Comparison of ENCODE assay signal across 8 cellular contexts in the genomic region with DNA sequence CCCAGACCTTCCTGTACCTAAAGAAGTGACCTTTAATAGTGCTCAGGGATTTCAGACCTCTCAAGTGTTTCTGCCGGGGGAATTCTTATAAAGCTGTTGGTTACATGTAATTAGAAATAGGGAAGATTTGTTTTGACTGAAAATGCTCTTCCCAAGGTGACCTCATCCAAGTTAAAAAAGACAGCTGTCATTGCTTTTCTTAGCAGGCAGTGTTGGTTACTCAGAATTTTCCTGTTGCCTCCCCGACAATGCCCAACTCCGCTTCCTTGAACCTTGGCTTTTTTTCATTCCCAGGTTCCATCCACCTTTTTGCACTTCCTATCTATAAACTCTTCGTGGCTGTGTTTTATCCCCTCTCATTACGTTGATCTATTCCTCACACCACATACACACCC. TPM values are rescaled to one million over a fixed set of nuclear protein-coding genes. Genes with fewer than 3 reads are reported as not detected.
DNase-seq lines count a peak whose midpoint lies in the region; ATAC-seq and TF ChIP-seq lines count a peak whose summit lies in the region.

No MANE protein-coding gene starts in this region.

- no peaks in the 10 kb centered on the region for H4K20me1 ChIP-seq in GM23338 (replicated peaks; ENCODE audit: insufficient read depth)

- H3K27me3 ChIP-seq in GM23338 (ENCODE audit: insufficient read depth) (no peaks in the 10 kb centered on the region), skeletal muscle satellite cell (ENCODE audit: control insufficient read depth, insufficient read depth, low read length) (no peaks in the 10 kb centered on the region)

- H3K4me1 ChIP-seq in GM23338 (ENCODE audit: insufficient read depth) (peaks cover 25% of the 10 kb centered on the region), skeletal muscle satellite cell (ENCODE audit: control insufficient read depth, insufficient read depth, low read length) (peaks cover 10% of the 10 kb centered on the region)

- peak overlapping the region; percentile 75; the same call in 1 of the 2 replicates for H3K27ac ChIP-seq in GM23338 (ENCODE audit: low read depth)

- DNase-seq in GM23338 (ENCODE audit: low spot score) = no peak
- no peak for DNase-seq in T-cell
- no peak for DNase-seq in fibroblast of villous mesenchyme (ENCODE audit: low read depth)
- no peak for DNase-seq in GM19238 (ENCODE audit: insufficient read length, low spot score)
- DNase-seq in NCI-H1417 (lab: John Stamatoyannopoulos, UW) = no peak
- no peak for DNase-seq in HuH-7 (ENCODE audit: low spot score)
- no peak for DNase-seq in NCI-H2029 treated with DMSO at 0.1 percent for 48 hours (lab: John Stamatoyannopoulos, UW)

- H3K4me1 Mint-ChIP-seq in GM23338 (peaks cover 30% of the 10 kb centered on the region), T-cell (peaks cover 74 to 82% (median 78%) of the 10 kb centered on the region in 3 donors)

- H3F3A ChIP-seq in GM23338 (replicated peaks; ENCODE audit: low read depth) = no peaks in the 10 kb centered on the region

- no peaks in the 10 kb centered on the region for H3K9me2 ChIP-seq in GM23338 (ENCODE audit: insufficient read depth)

- H3K4me3 Mint-ChIP-seq in GM23338 (peak overlapping the region; percentile 98), T-cell (peak overlapping the region; percentile 92 to 96 (median 96))

- H2AFZ ChIP-seq in GM23338 = peak overlapping the region; percentile 94

- no peaks in the 10 kb centered on the region for H3K36me3 ChIP-seq in GM23338 (ENCODE audit: insufficient read depth)
- H3K36me3 ChIP-seq in skeletal muscle satellite cell (ENCODE audit: insufficient read depth, low read length) = peaks cover under 1% of the 10 kb centered on the region

- H3K27me3 Mint-ChIP-seq in GM23338 (ENCODE audit: insufficient read depth, low read depth, poor library complexity) (no peaks in the 10 kb centered on the region), T-cell (no peaks in the 10 kb centered on the region)

- H3K9ac ChIP-seq in skeletal muscle satellite cell (ENCODE audit: low read depth, low read length) = peak overlapping the region; percentile 91

- CTCF ChIA-PET in T-cell (lab: Charles Lee) = interaction anchor here (1.0 to 1.4 kb wide), 4 partner anchors 21 to 262 kb away, joined by 3 to 6 read pairs (median 4); no protein-coding TSS in a partner anchor

- TF ChIP-seq CTCF in GM23338 (conservative IDR thresholded peaks at IDR 0.05; ENCODE audit: low read depth in 2 of 2) = no peak
- no peak for TF ChIP-seq CTCF in fibroblast of villous mesenchyme (IDR thresholded peaks at IDR 0.05; ENCODE audit: insufficient read depth, low read depth, low read length)

- peak overlapping the region; percentile 80 for H3K4me3 ChIP-seq in GM23338
- H3K4me3 ChIP-seq in fibroblast of villous mesenchyme (ENCODE audit: low read depth, low read length) = peak overlapping the region; percentile 86
- peak overlapping the region; percentile 79 for H3K4me3 ChIP-seq in skeletal muscle satellite cell (ENCODE audit: low read length)

- H3K27ac Mint-ChIP-seq in GM23338 (peak overlapping the region; percentile 96), T-cell (peak overlapping the region; percentile 98 to 99)

- POLR2A ChIA-PET in T-cell (lab: Charles Lee) = interaction anchor here in 1 of 2 donors (0.6 kb wide), 1 partner anchor 74 kb away, joined by 3 read pairs; no protein-coding TSS in a partner anchor

- ATAC-seq in GM23338 (no peak), T-cell (replicated peaks in 1 of 4) (no peak)

- peaks cover 65% of the 10 kb centered on the region for H3K79me2 ChIP-seq in GM23338 (replicated peaks; ENCODE audit: insufficient read depth)

- H3K4me2 ChIP-seq in GM23338 (peak overlapping the region; percentile 85), skeletal muscle satellite cell (ENCODE audit: low read length) (peak overlapping the region; percentile 90)

- H3K9me3 Mint-ChIP-seq in GM23338 (no peaks in the 10 kb centered on the region), T-cell (no peaks in the 10 kb centered on the region)

- H3K36me3 Mint-ChIP-seq in GM23338 (ENCODE audit: low read depth) (peaks cover 17% of the 10 kb centered on the region), T-cell (peaks cover 28% of the 10 kb centered on the region)

- H3K9me3 ChIP-seq in skeletal muscle satellite cell (replicated peaks; ENCODE audit: low read length) = no peaks in the 10 kb centered on the region

TF ChIP-seq in GM23338, 12 proteins besides CTCF, POLR2A, EP300 and RAD21 (continues in another document):
- TF ChIP-seq EZH2phosphoT487 (IDR thresholded peaks at IDR 0.05; ENCODE audit: unreplicated experiment) = no peak
- TF ChIP-seq, protein P1, sequence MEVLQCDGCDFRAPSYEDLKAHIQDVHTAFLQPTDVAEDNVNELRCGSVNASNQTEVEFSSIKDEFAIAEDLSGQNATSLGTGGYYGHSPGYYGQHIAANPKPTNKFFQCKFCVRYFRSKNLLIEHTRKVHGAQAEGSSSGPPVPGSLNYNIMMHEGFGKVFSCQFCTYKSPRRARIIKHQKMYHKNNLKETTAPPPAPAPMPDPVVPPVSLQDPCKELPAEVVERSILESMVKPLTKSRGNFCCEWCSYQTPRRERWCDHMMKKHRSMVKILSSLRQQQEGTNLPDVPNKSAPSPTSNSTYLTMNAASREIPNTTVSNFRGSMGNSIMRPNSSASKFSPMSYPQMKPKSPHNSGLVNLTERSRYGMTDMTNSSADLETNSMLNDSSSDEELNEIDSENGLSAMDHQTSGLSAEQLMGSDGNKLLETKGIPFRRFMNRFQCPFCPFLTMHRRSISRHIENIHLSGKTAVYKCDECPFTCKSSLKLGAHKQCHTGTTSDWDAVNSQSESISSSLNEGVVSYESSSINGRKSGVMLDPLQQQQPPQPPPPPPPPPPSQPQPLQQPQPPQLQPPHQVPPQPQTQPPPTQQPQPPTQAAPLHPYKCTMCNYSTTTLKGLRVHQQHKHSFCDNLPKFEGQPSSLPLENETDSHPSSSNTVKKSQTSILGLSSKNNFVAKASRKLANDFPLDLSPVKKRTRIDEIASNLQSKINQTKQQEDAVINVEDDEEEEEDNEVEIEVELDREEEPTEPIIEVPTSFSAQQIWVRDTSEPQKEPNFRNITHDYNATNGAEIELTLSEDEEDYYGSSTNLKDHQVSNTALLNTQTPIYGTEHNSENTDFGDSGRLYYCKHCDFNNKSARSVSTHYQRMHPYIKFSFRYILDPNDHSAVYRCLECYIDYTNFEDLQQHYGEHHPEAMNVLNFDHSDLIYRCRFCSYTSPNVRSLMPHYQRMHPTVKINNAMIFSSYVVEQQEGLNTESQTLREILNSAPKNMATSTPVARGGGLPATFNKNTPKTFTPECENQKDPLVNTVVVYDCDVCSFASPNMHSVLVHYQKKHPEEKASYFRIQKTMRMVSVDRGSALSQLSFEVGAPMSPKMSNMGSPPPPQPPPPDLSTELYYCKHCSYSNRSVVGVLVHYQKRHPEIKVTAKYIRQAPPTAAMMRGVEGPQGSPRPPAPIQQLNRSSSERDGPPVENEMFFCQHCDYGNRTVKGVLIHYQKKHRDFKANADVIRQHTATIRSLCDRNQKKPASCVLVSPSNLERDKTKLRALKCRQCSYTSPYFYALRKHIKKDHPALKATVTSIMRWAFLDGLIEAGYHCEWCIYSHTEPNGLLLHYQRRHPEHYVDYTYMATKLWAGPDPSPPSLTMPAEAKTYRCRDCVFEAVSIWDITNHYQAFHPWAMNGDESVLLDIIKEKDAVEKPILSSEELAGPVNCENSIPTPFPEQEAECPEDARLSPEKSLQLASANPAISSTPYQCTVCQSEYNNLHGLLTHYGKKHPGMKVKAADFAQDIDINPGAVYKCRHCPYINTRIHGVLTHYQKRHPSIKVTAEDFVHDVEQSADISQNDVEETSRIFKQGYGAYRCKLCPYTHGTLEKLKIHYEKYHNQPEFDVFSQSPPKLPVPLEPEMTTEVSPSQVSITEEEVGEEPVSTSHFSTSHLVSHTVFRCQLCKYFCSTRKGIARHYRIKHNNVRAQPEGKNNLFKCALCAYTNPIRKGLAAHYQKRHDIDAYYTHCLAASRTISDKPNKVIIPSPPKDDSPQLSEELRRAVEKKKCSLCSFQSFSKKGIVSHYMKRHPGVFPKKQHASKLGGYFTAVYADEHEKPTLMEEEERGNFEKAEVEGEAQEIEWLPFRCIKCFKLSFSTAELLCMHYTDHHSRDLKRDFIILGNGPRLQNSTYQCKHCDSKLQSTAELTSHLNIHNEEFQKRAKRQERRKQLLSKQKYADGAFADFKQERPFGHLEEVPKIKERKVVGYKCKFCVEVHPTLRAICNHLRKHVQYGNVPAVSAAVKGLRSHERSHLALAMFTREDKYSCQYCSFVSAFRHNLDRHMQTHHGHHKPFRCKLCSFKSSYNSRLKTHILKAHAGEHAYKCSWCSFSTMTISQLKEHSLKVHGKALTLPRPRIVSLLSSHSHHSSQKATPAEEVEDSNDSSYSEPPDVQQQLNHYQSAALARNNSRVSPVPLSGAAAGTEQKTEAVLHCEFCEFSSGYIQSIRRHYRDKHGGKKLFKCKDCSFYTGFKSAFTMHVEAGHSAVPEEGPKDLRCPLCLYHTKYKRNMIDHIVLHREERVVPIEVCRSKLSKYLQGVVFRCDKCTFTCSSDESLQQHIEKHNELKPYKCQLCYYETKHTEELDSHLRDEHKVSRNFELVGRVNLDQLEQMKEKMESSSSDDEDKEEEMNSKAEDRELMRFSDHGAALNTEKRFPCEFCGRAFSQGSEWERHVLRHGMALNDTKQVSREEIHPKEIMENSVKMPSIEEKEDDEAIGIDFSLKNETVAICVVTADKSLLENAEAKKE (CRISPR knock-in tag; IDR thresholded peaks at IDR 0.05) = no peak
- TF ChIP-seq, protein P2, sequence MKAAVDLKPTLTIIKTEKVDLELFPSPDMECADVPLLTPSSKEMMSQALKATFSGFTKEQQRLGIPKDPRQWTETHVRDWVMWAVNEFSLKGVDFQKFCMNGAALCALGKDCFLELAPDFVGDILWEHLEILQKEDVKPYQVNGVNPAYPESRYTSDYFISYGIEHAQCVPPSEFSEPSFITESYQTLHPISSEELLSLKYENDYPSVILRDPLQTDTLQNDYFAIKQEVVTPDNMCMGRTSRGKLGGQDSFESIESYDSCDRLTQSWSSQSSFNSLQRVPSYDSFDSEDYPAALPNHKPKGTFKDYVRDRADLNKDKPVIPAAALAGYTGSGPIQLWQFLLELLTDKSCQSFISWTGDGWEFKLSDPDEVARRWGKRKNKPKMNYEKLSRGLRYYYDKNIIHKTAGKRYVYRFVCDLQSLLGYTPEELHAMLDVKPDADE (IDR thresholded peaks at IDR 0.05) = no peak
- no peak for TF ChIP-seq CREB1 (CRISPR knock-in tag; IDR thresholded peaks at IDR 0.05; ENCODE audit: low read depth)
- TF ChIP-seq POLR2AphosphoS5 (IDR thresholded peaks at IDR 0.05; ENCODE audit: low read depth) = no peak
- no peak for TF ChIP-seq ZNF114 (CRISPR knock-in tag; IDR thresholded peaks at IDR 0.05)

RNA-seq across cellular contexts. Expression of a gene that starts 0.8 kb away (rescaled TPM):
- 50.6 and 72.4 TPM in 2 replicates for total RNA-seq in GM23338 (2014; rRNA removed; shearing (Covaris generic))
- 46.2 and 53.5 TPM in 2 replicates for polyA plus RNA-seq in GM23338 (2016; fragmentation: Nextera tagmentation; extraction: Ambion mirVana)
- 10 to 100 TPM; 42.7 to 65.6 (median 45.0) TPM for total RNA-seq in T-cell
- 27.7 and 32.0 TPM in 2 replicates for total RNA-seq in fibroblast of villous mesenchyme
- 24.2 and 35.5 TPM in 2 replicates for total RNA-seq in skeletal muscle satellite cell (2012; rRNA removed)
